15 cellular contexts compared by ENCODE assay signal in genomic region chr2:140747097-140747496, GRCh38.
"Had no signal": no experiment of that assay in that cellular context is flagged by ENCODE, and none has a peak within 500 bp of the region (broad histone marks: within the 10 kb centered on the region; RNA-seq: fewer than 3 reads in every experiment).

No MANE protein-coding gene starts in this region.

- DNase-seq: activated CD4-positive, alpha-beta T cell treated with anti-CD3 and anti-CD28 coated beads, Interleukin-2, amount 50 U/mL, for 1 hour; activated CD8-positive, alpha-beta memory T cell treated with anti-CD3 and anti-CD28 coated beads for 24 hours; activated naive CD8-positive, alpha-beta T cell treated with anti-CD3 and anti-CD28 coated beads for 36 hours; brain microvascular endothelial cell; cortex of kidney; effector CD4-positive, alpha-beta T cell; esophagus squamous epithelium; hippocampal formation; kidney glomerular epithelial cell; sigmoid colon; spleen; stimulated activated naive CD8-positive, alpha-beta T cell treated with anti-CD3 and anti-CD28 coated beads, Interleukin-15, amount 100 ng/mL, for 72 hours; upper lobe of left lung had no signal

- H3K27ac ChIP-seq: brain microvascular endothelial cell, esophagus squamous epithelium, sigmoid colon, spleen, upper lobe of left lung had no signal

- H3K27me3 Mint-ChIP-seq: activated naive CD8-positive, alpha-beta T cell treated with anti-CD3 and anti-CD28 coated beads for 36 hours; stimulated activated naive CD8-positive, alpha-beta T cell treated with anti-CD3 and anti-CD28 coated beads, Interleukin-15, amount 100 ng/mL, for 72 hours had no signal

- H3K9me3 Mint-ChIP-seq: neural crest cell; stimulated activated naive CD8-positive, alpha-beta T cell treated with anti-CD3 and anti-CD28 coated beads, Interleukin-15, amount 100 ng/mL, for 72 hours had no signal

- H3K27me3 ChIP-seq: brain microvascular endothelial cell, esophagus squamous epithelium, sigmoid colon, spleen, upper lobe of left lung had no signal

- H3K36me3 Mint-ChIP-seq: activated naive CD8-positive, alpha-beta T cell treated with anti-CD3 and anti-CD28 coated beads for 36 hours had no signal

- H3K4me1 ChIP-seq: esophagus squamous epithelium, sigmoid colon, spleen, upper lobe of left lung had no signal

- ATAC-seq: activated CD4-positive, CD25-positive, alpha-beta regulatory T cell treated with anti-CD3 and anti-CD28 coated beads, Interleukin-2, amount 50 U/mL, for 24 hours; stimulated activated naive CD8-positive, alpha-beta T cell treated with anti-CD3 and anti-CD28 coated beads, Interleukin-15, amount 100 ng/mL, for 72 hours had no signal

- H3K4me1 Mint-ChIP-seq: activated naive CD8-positive, alpha-beta T cell treated with anti-CD3 and anti-CD28 coated beads for 36 hours; neural crest cell; stimulated activated naive CD8-positive, alpha-beta T cell treated with anti-CD3 and anti-CD28 coated beads, Interleukin-15, amount 100 ng/mL, for 72 hours had no signal

- H3K4me3 Mint-ChIP-seq: activated naive CD8-positive, alpha-beta T cell treated with anti-CD3 and anti-CD28 coated beads for 36 hours; neural crest cell; stimulated activated naive CD8-positive, alpha-beta T cell treated with anti-CD3 and anti-CD28 coated beads, Interleukin-15, amount 100 ng/mL, for 72 hours had no signal

- H3K4me3 ChIP-seq: esophagus squamous epithelium, sigmoid colon, spleen, upper lobe of left lung had no signal

- H3K27ac Mint-ChIP-seq: activated naive CD8-positive, alpha-beta T cell treated with anti-CD3 and anti-CD28 coated beads for 36 hours; stimulated activated naive CD8-positive, alpha-beta T cell treated with anti-CD3 and anti-CD28 coated beads, Interleukin-15, amount 100 ng/mL, for 72 hours had no signal

- H3K9me3 ChIP-seq: esophagus squamous epithelium, sigmoid colon, spleen, upper lobe of left lung had no signal

- H3K36me3 ChIP-seq: brain microvascular endothelial cell, esophagus squamous epithelium, sigmoid colon, spleen, upper lobe of left lung had no signal
